19 cellular contexts compared by ENCODE assay signal in the genomic region with DNA sequence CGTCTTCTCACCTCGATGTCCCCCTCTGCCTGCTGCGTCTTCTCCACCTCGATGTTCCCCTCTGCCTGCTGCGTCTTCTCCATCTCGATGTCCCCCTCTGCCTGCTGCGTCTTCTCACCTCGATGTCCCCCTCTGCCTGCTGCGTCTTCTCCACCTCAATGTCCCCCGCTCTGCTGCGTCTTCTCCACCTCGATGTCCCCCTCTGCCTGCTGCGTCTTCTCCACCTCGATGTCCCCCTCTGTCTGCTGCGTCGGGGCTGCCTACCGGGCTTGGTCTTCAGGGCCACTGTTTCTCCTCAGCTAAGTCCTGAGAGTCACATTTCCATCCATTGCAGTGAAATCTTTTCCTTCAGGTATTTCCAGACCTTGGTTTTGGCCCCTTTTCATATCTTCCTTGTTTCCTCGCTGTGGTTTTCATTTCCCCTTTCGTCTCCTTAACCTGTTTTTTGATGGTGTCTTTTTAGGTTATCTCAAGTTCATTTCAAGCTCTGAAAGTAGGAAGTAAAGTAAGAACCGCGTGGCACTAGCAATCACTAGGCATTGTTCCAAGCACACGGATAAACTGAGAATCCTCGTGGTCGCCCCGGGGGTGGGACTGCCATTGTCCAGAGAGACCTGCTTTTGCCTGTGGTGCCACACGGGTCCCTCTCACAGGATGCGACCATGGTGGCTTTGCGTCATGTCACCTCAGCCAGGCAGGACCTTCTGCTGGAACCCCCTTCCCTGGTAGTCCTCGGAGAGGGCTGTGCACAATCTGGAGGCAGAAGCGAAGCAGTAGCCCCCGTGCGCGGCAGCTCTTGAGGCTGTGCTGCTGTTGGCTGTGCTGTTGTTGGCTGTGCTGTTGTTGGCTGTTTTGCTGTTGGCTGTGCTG. TPM values are rescaled to one million over a fixed set of nuclear protein-coding genes. Genes with fewer than 3 reads are reported as not detected.
DNase-seq lines count a peak whose midpoint lies in the region; ATAC-seq and TF ChIP-seq lines count a peak whose summit lies in the region.
"Had no signal": no experiment of that assay in that cellular context is flagged by ENCODE, and none has a peak within 500 bp of the region (broad histone marks: within the 10 kb centered on the region; RNA-seq: fewer than 3 reads in every experiment).

No MANE protein-coding gene starts in this region.

- no peak overlapping the region for H2AFZ ChIP-seq in OCI-LY3 (ENCODE audit: low read depth, low read length)

- no peaks in the 10 kb centered on the region; the same call in 1 of the 2 replicates for H3K27me3 ChIP-seq in OCI-LY3 (ENCODE audit: low read depth, low read length)
- no peaks in the 10 kb centered on the region for H3K27me3 ChIP-seq in Caco-2 (replicated peaks; ENCODE audit: control insufficient read depth, insufficient read depth, low read length)
- H3K27me3 ChIP-seq: ovary had no signal

- intact Hi-C loops in Caco-2 (cut with micrococcal nuclease; ENCODE audit: unreplicated experiment): no loop called here

- no peak for ATAC-seq in activated naive CD8-positive, alpha-beta T cell treated with anti-CD3 and anti-CD28 coated beads, Interleukin-2, amount 50 U/mL, for 24 hours
- no peak for ATAC-seq in effector memory CD8-positive, alpha-beta T cell (replicated peaks)
- no peak for ATAC-seq in stimulated activated memory B cell treated with anti-CD40 and anti-IgM and Interleukin-4, amounts not matched to agents 10 μg/mL and 1 μg/mL and 100 μg/mL, for 72 hours
- ATAC-seq: left cardiac atrium had no signal

- H3K9me3 Mint-ChIP-seq in activated naive CD8-positive, alpha-beta T cell treated with anti-CD3 and anti-CD28 coated beads for 36 hours: no peaks in the 10 kb centered on the region
- H3K9me3 Mint-ChIP-seq in activated naive CD8-positive, alpha-beta T cell treated with anti-CD3 and anti-CD28 coated beads, Interleukin-2, amount 50 U/mL, for 24 hours: no peaks in the 10 kb centered on the region
- no peaks in the 10 kb centered on the region for H3K9me3 Mint-ChIP-seq in effector memory CD8-positive, alpha-beta T cell
- no peaks in the 10 kb centered on the region for H3K9me3 Mint-ChIP-seq in stimulated activated memory B cell treated with anti-CD40 and anti-IgM and Interleukin-4, amounts not matched to agents 10 μg/mL and 1 μg/mL and 100 μg/mL, for 72 hours
- H3K9me3 Mint-ChIP-seq in Caco-2 (ENCODE audit: unreplicated experiment): no peaks in the 10 kb centered on the region

- peaks cover 11% of the 10 kb centered on the region for H3K36me3 ChIP-seq in OCI-LY3 (replicated peaks; ENCODE audit: low read depth, low read length)
- peaks cover 2% of the 10 kb centered on the region; the same call in 1 of the 2 replicates for H3K36me3 ChIP-seq in Caco-2 (ENCODE audit: control insufficient read depth, insufficient read depth, low read length)
- H3K36me3 ChIP-seq: ovary had no signal

- H3K9me3 ChIP-seq in OCI-LY3 (ENCODE audit: insufficient read depth, low read length) (no peaks in the 10 kb centered on the region), Caco-2 (no peaks in the 10 kb centered on the region; the same call in 1 of the 2 replicates)
- H3K9me3 ChIP-seq: ovary had no signal

- H3K36me3 Mint-ChIP-seq in activated naive CD8-positive, alpha-beta T cell treated with anti-CD3 and anti-CD28 coated beads for 36 hours: peaks cover 9% of the 10 kb centered on the region
- H3K36me3 Mint-ChIP-seq in activated naive CD8-positive, alpha-beta T cell treated with anti-CD3 and anti-CD28 coated beads, Interleukin-2, amount 50 U/mL, for 24 hours (ENCODE audit: low read depth): peaks cover 13% of the 10 kb centered on the region
- peaks cover 11% of the 10 kb centered on the region for H3K36me3 Mint-ChIP-seq in effector memory CD8-positive, alpha-beta T cell (ENCODE audit: insufficient read depth)
- peaks cover 40% of the 10 kb centered on the region for H3K36me3 Mint-ChIP-seq in stimulated activated memory B cell treated with anti-CD40 and anti-IgM and Interleukin-4, amounts not matched to agents 10 μg/mL and 1 μg/mL and 100 μg/mL, for 72 hours
- peaks cover 17% of the 10 kb centered on the region for H3K36me3 Mint-ChIP-seq in Caco-2 (ENCODE audit: insufficient read depth, unreplicated experiment)

- TF ChIP-seq CTCF in OCI-LY3 (IDR thresholded peaks at IDR 0.05; ENCODE audit: low read depth, low read length) (no peak), Caco-2 (IDR thresholded peaks at IDR 0.05; ENCODE audit: insufficient read depth in 1 of 2, low read depth in 1 of 2, low read length in 1 of 2, severe bottlenecking in 1 of 2, unreplicated experiment in 1 of 2) (no peak)

- H3K4me3 Mint-ChIP-seq in activated naive CD8-positive, alpha-beta T cell treated with anti-CD3 and anti-CD28 coated beads for 36 hours: no peak overlapping the region
- no peak overlapping the region for H3K4me3 Mint-ChIP-seq in activated naive CD8-positive, alpha-beta T cell treated with anti-CD3 and anti-CD28 coated beads, Interleukin-2, amount 50 U/mL, for 24 hours
- peak overlapping the region in 1 of 2 donors; percentile 5 for H3K4me3 Mint-ChIP-seq in effector memory CD8-positive, alpha-beta T cell
- H3K4me3 Mint-ChIP-seq in stimulated activated memory B cell treated with anti-CD40 and anti-IgM and Interleukin-4, amounts not matched to agents 10 μg/mL and 1 μg/mL and 100 μg/mL, for 72 hours: no peak overlapping the region
- no peak overlapping the region for H3K4me3 Mint-ChIP-seq in Caco-2 (ENCODE audit: unreplicated experiment)

- H3K4me1 Mint-ChIP-seq in activated naive CD8-positive, alpha-beta T cell treated with anti-CD3 and anti-CD28 coated beads for 36 hours: peaks cover 11% of the 10 kb centered on the region
- peaks cover 14% of the 10 kb centered on the region for H3K4me1 Mint-ChIP-seq in activated naive CD8-positive, alpha-beta T cell treated with anti-CD3 and anti-CD28 coated beads, Interleukin-2, amount 50 U/mL, for 24 hours
- peaks cover 0 to 14% of the 10 kb centered on the region in 2 donors for H3K4me1 Mint-ChIP-seq in effector memory CD8-positive, alpha-beta T cell (ENCODE audit: low read depth in 2 of 2)
- H3K4me1 Mint-ChIP-seq in stimulated activated memory B cell treated with anti-CD40 and anti-IgM and Interleukin-4, amounts not matched to agents 10 μg/mL and 1 μg/mL and 100 μg/mL, for 72 hours: peaks cover 15% of the 10 kb centered on the region
- no peaks in the 10 kb centered on the region for H3K4me1 Mint-ChIP-seq in Caco-2 (ENCODE audit: low read depth, unreplicated experiment)

- H3K79me2 ChIP-seq in OCI-LY3 (ENCODE audit: low read length): peaks cover 6% of the 10 kb centered on the region; the same call in 1 of the 2 replicates

- H3K4me2 ChIP-seq in OCI-LY3 (ENCODE audit: low read length): peak overlapping the region; percentile 47

- H3K4me3 ChIP-seq in OCI-LY3 (ENCODE audit: low read length) (no peak overlapping the region), Caco-2 (ENCODE audit: low read depth, low read length) (no peak overlapping the region)

- no peaks in the 10 kb centered on the region for H3K27me3 Mint-ChIP-seq in activated naive CD8-positive, alpha-beta T cell treated with anti-CD3 and anti-CD28 coated beads for 36 hours
- H3K27me3 Mint-ChIP-seq in activated naive CD8-positive, alpha-beta T cell treated with anti-CD3 and anti-CD28 coated beads, Interleukin-2, amount 50 U/mL, for 24 hours: no peaks in the 10 kb centered on the region
- no peaks in the 10 kb centered on the region for H3K27me3 Mint-ChIP-seq in effector memory CD8-positive, alpha-beta T cell
- H3K27me3 Mint-ChIP-seq in stimulated activated memory B cell treated with anti-CD40 and anti-IgM and Interleukin-4, amounts not matched to agents 10 μg/mL and 1 μg/mL and 100 μg/mL, for 72 hours: no peaks in the 10 kb centered on the region
- no peaks in the 10 kb centered on the region for H3K27me3 Mint-ChIP-seq in Caco-2 (ENCODE audit: insufficient read depth, unreplicated experiment)

- POLR2A ChIA-PET in Caco-2 (lab: Charles Lee): no interaction called here

- H4K20me1 ChIP-seq in OCI-LY3 (ENCODE audit: insufficient read depth, low read length): peaks cover 62% of the 10 kb centered on the region

- peak overlapping the region; percentile 42 for H3K27ac Mint-ChIP-seq in activated naive CD8-positive, alpha-beta T cell treated with anti-CD3 and anti-CD28 coated beads for 36 hours
- H3K27ac Mint-ChIP-seq in activated naive CD8-positive, alpha-beta T cell treated with anti-CD3 and anti-CD28 coated beads, Interleukin-2, amount 50 U/mL, for 24 hours: no peak overlapping the region
- peak overlapping the region; percentile 75 to 86 for H3K27ac Mint-ChIP-seq in effector memory CD8-positive, alpha-beta T cell
- H3K27ac Mint-ChIP-seq in stimulated activated memory B cell treated with anti-CD40 and anti-IgM and Interleukin-4, amounts not matched to agents 10 μg/mL and 1 μg/mL and 100 μg/mL, for 72 hours: peak overlapping the region; percentile 8
- H3K27ac Mint-ChIP-seq in Caco-2 (ENCODE audit: unreplicated experiment): no peak overlapping the region

- no TSS peak for BruUV-seq in Caco-2 (replicated peaks; lab: Mats Ljungman, UMichigan)

- CTCF ChIA-PET in Caco-2 (lab: Charles Lee): no interaction called here

- no peak overlapping the region for H3K9ac ChIP-seq in OCI-LY3 (ENCODE audit: low read length)

- no peak for DNase-seq in activated naive CD8-positive, alpha-beta T cell treated with anti-CD3 and anti-CD28 coated beads for 36 hours
- DNase-seq in activated naive CD8-positive, alpha-beta T cell treated with anti-CD3 and anti-CD28 coated beads, Interleukin-2, amount 50 U/mL, for 24 hours: no peak
- DNase-seq in effector memory CD8-positive, alpha-beta T cell: no peak
- DNase-seq in A172 (ENCODE audit: low spot score) (no peak), Caco-2 (no peak)
- no peak for DNase-seq in activated effector memory CD4-positive, alpha-beta T cell treated with Interleukin-2 at 50 U/mL for 16 hours
- DNase-seq: activated T-cell treated with anti-CD3 and anti-CD28 coated beads for 4 hours; Calu3; left cardiac atrium; NCI-H1694 treated with DMSO at 0.1 percent for 48 hours; NCI-H446; PC-9; stimulated activated CD4-positive, alpha-beta T cell treated with anti-CD3 and anti-CD28 coated beads, Interleukin-2, amount 100 ng/mL, for 48 hours had no signal

- no peak overlapping the region for H3K27ac ChIP-seq in OCI-LY3 (ENCODE audit: low read length)
- H3K27ac ChIP-seq: ovary had no signal

- H3K4me1 ChIP-seq in OCI-LY3 (ENCODE audit: low read length) (peaks cover 13% of the 10 kb centered on the region), Caco-2 (no peaks in the 10 kb centered on the region)

RNA-seq across cellular contexts. Expression of a gene that starts 9.5 kb away (rescaled TPM):
- not detected for total RNA-seq in activated naive CD8-positive, alpha-beta T cell treated with anti-CD3 and anti-CD28 coated beads for 36 hours
- total RNA-seq in A172 (2014; rRNA removed; shearing (Covaris generic)): not detected in 2 replicates
- total RNA-seq in Caco-2 (2022): 0.14 and 0.19 TPM in 2 replicates
- total RNA-seq: Calu3, cardiac septum, left cardiac atrium, mucosa of gallbladder, ovary, temporal lobe had no signal

Comparison
In these comparisons a context has a peak if more than half of its experiments do, and no peak if none do; other contexts are left out.
1. H3K27ac Mint-ChIP-seq: peak in activated naive CD8-positive, alpha-beta T cell treated with anti-CD3 and anti-CD28 coated beads for 36 hours (single experiment), effector memory CD8-positive, alpha-beta T cell (2 of 2) and stimulated activated memory B cell treated with anti-CD40 and anti-IgM and Interleukin-4, amounts not matched to agents 10 μg/mL and 1 μg/mL and 100 μg/mL, for 72 hours (single experiment); none in activated naive CD8-positive, alpha-beta T cell treated with anti-CD3 and anti-CD28 coated beads, Interleukin-2, amount 50 U/mL, for 24 hours (single experiment) and Caco-2 (single experiment).